Comparison of ENCODE assay signal across 7 cellular contexts in the genomic region with DNA sequence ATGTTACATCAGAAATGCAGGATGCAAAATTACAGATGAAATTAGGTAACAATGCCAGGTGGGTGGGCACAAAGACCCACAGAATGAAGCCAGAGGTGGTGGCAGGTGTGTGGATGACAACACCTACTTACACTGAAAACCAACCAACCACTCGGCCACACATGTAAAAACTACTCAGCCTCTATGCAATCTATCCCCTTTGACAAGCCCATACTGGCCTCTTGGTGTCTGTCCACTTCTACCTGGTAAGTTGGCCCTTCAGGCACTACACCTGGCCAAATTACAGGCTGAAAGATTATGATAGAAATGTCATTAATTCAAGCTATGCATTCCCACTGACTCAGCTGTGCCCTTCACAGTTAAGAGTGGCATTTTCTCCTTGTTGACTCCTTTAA. TPM values are rescaled to one million over a fixed set of nuclear protein-coding genes. Genes with fewer than 3 reads are reported as not detected.
DNase-seq lines count a peak whose midpoint lies in the region; TF ChIP-seq lines count a peak whose summit lies in the region.

No MANE protein-coding gene starts in this region.

- no peak overlapping the region for H4K91ac ChIP-seq in trophoblast cell (ENCODE audit: low read depth, low read length)

- H3K27me3 ChIP-seq in trophoblast cell (ENCODE audit: insufficient read depth, low read length): no peaks in the 10 kb centered on the region

- no peak overlapping the region for H3K4me2 ChIP-seq in trophoblast cell (ENCODE audit: low read length)

- no peak overlapping the region for H2BK12ac ChIP-seq in trophoblast cell (ENCODE audit: low read length)

- no peak overlapping the region for H3K18ac ChIP-seq in trophoblast cell (ENCODE audit: low read length)

- peaks cover 2% of the 10 kb centered on the region for H3K9me3 ChIP-seq in trophoblast cell (ENCODE audit: insufficient read depth, low read depth, low read length)

- H4K12ac ChIP-seq in trophoblast cell (ENCODE audit: low read depth, low read length): no peak overlapping the region

- no peak overlapping the region for H2BK120ac ChIP-seq in trophoblast cell (ENCODE audit: insufficient read depth, low read length, poor library complexity)

- no peak overlapping the region for H3K4me3 ChIP-seq in coronary artery
- no peak overlapping the region for H3K4me3 ChIP-seq in trophoblast cell (ENCODE audit: low read depth, low read length)

- peaks cover 52% of the 10 kb centered on the region for H3K79me2 ChIP-seq in trophoblast cell (ENCODE audit: control insufficient read depth, insufficient read depth, low read length, poor library complexity)

- no peak overlapping the region for H3K9ac ChIP-seq in trophoblast cell (ENCODE audit: low read length)

- H3K79me1 ChIP-seq in trophoblast cell (ENCODE audit: low read length): peaks cover 9% of the 10 kb centered on the region

- H3K27ac ChIP-seq in coronary artery (peak overlapping the region; percentile 3 to 78), trophoblast cell (ENCODE audit: low read depth, low read length) (peak overlapping the region; percentile 10)

- H2AK5ac ChIP-seq in trophoblast cell (ENCODE audit: low read length): no peak overlapping the region

- no peak overlapping the region for H3K14ac ChIP-seq in trophoblast cell (ENCODE audit: low read length)

- peak; percentile 66 for DNase-seq in DMS79 treated with DMSO at 0.1 percent for 48 hours (lab: John Stamatoyannopoulos, UW)
- peak; percentile 70 for DNase-seq in NCI-H69 (lab: John Stamatoyannopoulos, UW)
- no peak for DNase-seq in coronary artery (ENCODE audit: low spot score)
- peak; percentile 95 to 97 for DNase-seq in trophoblast cell
- no peak for DNase-seq in NOMO-1 treated with DMSO at 0.1 percent for 48 hours (lab: John Stamatoyannopoulos, UW; ENCODE audit: unreplicated experiment)
- no peak for DNase-seq in pons (ENCODE audit: low spot score)
- DNase-seq in stimulated activated CD4-positive, alpha-beta T cell treated with anti-CD3 and anti-CD28 coated beads, Interleukin-2, amount 100 ng/mL, for 24 hours: no peak

- H3K23ac ChIP-seq in trophoblast cell (ENCODE audit: low read length): no peak overlapping the region

- H2AFZ ChIP-seq in trophoblast cell (ENCODE audit: insufficient read depth, low read length, poor library complexity): no peak overlapping the region

- H3K4ac ChIP-seq in trophoblast cell (ENCODE audit: low read depth, low read length): peak overlapping the region; percentile 77

- WGBS in trophoblast cell (ENCODE audit: extremely low coverage, insufficient coverage, insufficient read length): no CpG with 5 or more reads among the region's 1 CpG

- no peak overlapping the region for H4K8ac ChIP-seq in trophoblast cell (ENCODE audit: low read depth, low read length)

- peak overlapping the region; percentile 26 for H2BK5ac ChIP-seq in trophoblast cell (ENCODE audit: low read depth, low read length, poor library complexity)

- H3K36me3 ChIP-seq in trophoblast cell (ENCODE audit: control insufficient read depth in 1 of 2, insufficient read depth in 2 of 2, low read length in 2 of 2): peaks cover 0 to 5% of the 10 kb centered on the region in 2 experiments

- no peak for TF ChIP-seq CTCF in coronary artery (IDR thresholded peaks at IDR 0.05)

- peaks cover 48 to 53% of the 10 kb centered on the region in 2 experiments for H3K4me1 ChIP-seq in trophoblast cell (ENCODE audit: control insufficient read depth in 1 of 2, insufficient read depth in 2 of 2, low read length in 2 of 2)

RNA-seq across cellular contexts. Expression of a gene that starts 50.0 kb away (rescaled TPM):
- 188 and 191 TPM in 2 replicates for polyA plus RNA-seq in trophoblast cell (2013)

RNA-seq across cellular contexts. Expression of a gene that starts 50.1 kb away (rescaled TPM):
- polyA plus RNA-seq in trophoblast cell (2013): 4.4 and 4.7 TPM in 2 replicates

Comparison
In these comparisons a context has a peak if more than half of its experiments do, and no peak if none do; other contexts are left out.
1. DNase-seq: peak in DMS79 treated with DMSO at 0.1 percent for 48 hours (single experiment), NCI-H69 (single experiment) and trophoblast cell (2 of 2); none in coronary artery (single experiment), NOMO-1 treated with DMSO at 0.1 percent for 48 hours (single experiment), pons (single experiment) and stimulated activated CD4-positive, alpha-beta T cell treated with anti-CD3 and anti-CD28 coated beads, Interleukin-2, amount 100 ng/mL, for 24 hours (0 of 2).